26 cellular contexts compared by ENCODE assay signal in the genomic region with DNA sequence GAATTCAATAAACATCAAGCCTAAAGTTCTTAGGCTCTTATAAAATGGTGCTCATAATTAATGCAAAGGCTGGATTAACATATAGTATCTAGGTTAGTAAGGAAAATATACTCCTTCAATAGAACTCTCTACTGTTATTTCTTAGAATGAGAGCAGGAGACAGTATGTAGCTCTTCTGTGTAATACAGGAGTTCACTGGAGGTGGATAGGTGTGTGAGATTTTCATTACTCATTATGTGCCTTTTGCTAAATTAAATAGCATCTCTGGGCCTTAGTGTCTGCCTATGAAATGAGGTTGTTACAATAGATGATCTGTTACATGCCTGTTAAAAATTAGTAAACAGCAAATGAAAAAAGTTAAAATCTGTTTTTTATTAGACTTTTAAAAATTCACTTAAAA.
"Had no signal": no experiment of that assay in that cellular context is flagged by ENCODE, and none has a peak within 500 bp of the region (broad histone marks: within the 10 kb centered on the region; RNA-seq: fewer than 3 reads in every experiment).

No MANE protein-coding gene starts in this region.

- DNase-seq: activated CD4-positive, alpha-beta T cell treated with anti-CD3 and anti-CD28 coated beads for 48 hours; activated CD4-positive, alpha-beta T cell treated with anti-CD3 and anti-CD28 coated beads, Interleukin-2, amount 50 U/mL, for 1 hour; activated CD4-positive, alpha-beta T cell treated with anti-CD3 and anti-CD28 coated beads, Interleukin-2, amount 50 U/mL, for 48 hours; activated CD4-positive, CD25-positive, alpha-beta regulatory T cell; activated CD4-positive, CD25-positive, alpha-beta regulatory T cell treated with anti-CD3 and anti-CD28 coated beads, Interleukin-2, amount 50 U/mL, for 72 hours; activated CD8-positive, alpha-beta memory T cell treated with anti-CD3 and anti-CD28 coated beads, Interleukin-2, amount 10 ng/mL, durations not matched to agents 7 days and 5 days; activated CD8-positive, alpha-beta memory T cell treated with anti-CD3 and anti-CD28 coated beads, Interleukin-2, amount 50 U/mL, for 4 hours; activated effector memory CD4-positive, alpha-beta T cell treated with Interleukin-2 at 50 U/mL for 16 hours; activated gamma-delta T cell treated with Interleukin-2 at 50 U/mL for 16 hours; activated naive CD4-positive, alpha-beta T cell treated with anti-CD3 and anti-CD28 coated beads, Interleukin-2, amount 50 U/mL, for 16 hours; activated naive CD4-positive, alpha-beta T cell treated with Interleukin-2 at 50 U/mL for 16 hours; activated T-cell treated with anti-CD3 and anti-CD28 coated beads, Interleukin-2, amount 50 U/mL, for 4 hours; dorsolateral prefrontal cortex; effector memory CD4-positive, alpha-beta T cell; endodermal cell; foreskin fibroblast; head of caudate nucleus; SK-N-SH; T-helper 1 cell; T-helper 2 cell had no signal

- H3K27me3 Mint-ChIP-seq: activated CD8-positive, alpha-beta memory T cell treated with anti-CD3 and anti-CD28 coated beads, Interleukin-2, amount 10 ng/mL, durations not matched to agents 7 days and 5 days; activated naive CD8-positive, alpha-beta T cell; activated T-helper 17 cell treated with anti-CD3 and anti-CD28 coated beads, Interleukin-2, amount 50 U/mL, for 72 hours; brain; central memory CD8-positive, alpha-beta T cell; dendritic cell treated with granulocyte-macrophage colony-stimulating factor and Interleukin-4, amounts not matched to agents 40 ng/mL and 50 ng/mL, for 4 days had no signal

- H3K9me3 Mint-ChIP-seq: activated T-cell treated with anti-CD3 and anti-CD28 coated beads, Interleukin-2, amount 50 U/mL, for 4 hours; activated T-helper 17 cell treated with anti-CD3 and anti-CD28 coated beads, Interleukin-2, amount 50 U/mL, for 72 hours; central memory CD8-positive, alpha-beta T cell; dendritic cell treated with granulocyte-macrophage colony-stimulating factor and Interleukin-4, amounts not matched to agents 40 ng/mL and 50 ng/mL, for 4 days had no signal

- ATAC-seq: activated CD8-positive, alpha-beta memory T cell treated with anti-CD3 and anti-CD28 coated beads, Interleukin-2, amount 10 ng/mL, durations not matched to agents 7 days and 5 days; activated T-helper 17 cell treated with anti-CD3 and anti-CD28 coated beads, Interleukin-2, amount 50 U/mL, for 72 hours; esophagus mucosa had no signal

- H3K27ac Mint-ChIP-seq: activated CD8-positive, alpha-beta memory T cell treated with anti-CD3 and anti-CD28 coated beads, Interleukin-2, amount 10 ng/mL, durations not matched to agents 7 days and 5 days; activated naive CD8-positive, alpha-beta T cell; brain; dendritic cell treated with granulocyte-macrophage colony-stimulating factor and Interleukin-4, amounts not matched to agents 40 ng/mL and 50 ng/mL, for 4 days; endodermal cell had no signal

- H3K4me3 Mint-ChIP-seq: activated CD8-positive, alpha-beta memory T cell treated with anti-CD3 and anti-CD28 coated beads, Interleukin-2, amount 10 ng/mL, durations not matched to agents 7 days and 5 days; activated naive CD8-positive, alpha-beta T cell; activated T-cell treated with anti-CD3 and anti-CD28 coated beads, Interleukin-2, amount 50 U/mL, for 4 hours; activated T-helper 17 cell treated with anti-CD3 and anti-CD28 coated beads, Interleukin-2, amount 50 U/mL, for 72 hours; brain; central memory CD8-positive, alpha-beta T cell; dendritic cell treated with granulocyte-macrophage colony-stimulating factor and Interleukin-4, amounts not matched to agents 40 ng/mL and 50 ng/mL, for 4 days; endodermal cell had no signal
